In the genomic region with DNA sequence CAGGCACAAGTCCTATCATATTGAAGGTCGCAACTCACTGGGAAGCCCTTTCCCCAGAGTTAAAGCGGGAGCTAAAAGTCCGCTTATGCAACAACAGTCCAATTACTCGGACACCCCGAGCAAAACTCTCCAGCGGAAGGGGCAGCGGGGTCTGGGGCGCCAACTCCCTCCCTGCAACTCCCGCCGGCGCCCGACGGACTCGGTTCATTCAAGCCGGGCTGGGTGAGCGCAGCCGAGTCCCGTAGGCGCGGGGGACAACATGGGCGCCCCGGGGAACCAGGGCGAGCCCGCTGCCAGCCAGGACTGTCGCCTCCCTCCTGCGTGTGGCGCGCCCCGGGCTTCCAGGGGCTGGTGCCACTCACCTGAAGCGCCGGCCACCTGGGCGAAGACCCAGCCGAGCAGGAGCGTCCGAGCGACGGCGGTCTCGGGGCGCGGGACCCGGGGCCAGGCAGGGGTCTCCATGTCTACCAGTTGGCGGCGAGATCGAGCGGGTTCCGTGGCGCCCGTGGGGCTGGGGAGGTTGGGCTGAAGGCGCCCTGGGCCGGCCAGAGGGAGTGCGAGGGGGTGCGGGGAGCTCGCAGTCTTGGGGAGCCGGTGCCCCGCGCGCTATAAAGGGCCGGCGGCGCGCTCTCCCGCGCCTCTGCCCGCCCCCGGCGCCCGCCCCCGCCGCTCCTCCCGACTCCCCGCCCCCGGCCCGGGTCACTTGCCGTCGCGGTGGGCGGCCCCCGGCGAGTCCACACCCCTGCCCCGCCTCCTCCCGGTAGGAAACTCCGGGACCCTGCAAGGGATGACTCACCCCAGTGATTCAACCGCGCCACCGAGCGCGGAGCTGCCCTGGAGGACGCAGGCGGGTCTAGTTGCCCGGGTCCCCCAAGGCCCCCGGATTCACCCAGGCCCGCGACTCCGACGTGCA, we compare ENCODE assay signal across 8 cellular contexts. TPM values are rescaled to one million over a fixed set of nuclear protein-coding genes. Genes with fewer than 3 reads are reported as not detected.
DNase-seq lines count a peak whose midpoint lies in the region; ATAC-seq, FAIRE-seq and TF ChIP-seq lines count a peak whose summit lies in the region.

A gene (minus strand): TSS at position 585 of the 913 bp plus-strand sequence. CDS start 123 bp downstream, at position 462.

- peak within 1 kb of the TSS; percentile 91 for H3K4me2 ChIP-seq in HepG2 (ENCODE audit: low read depth, low read length)

- no peaks in the 10 kb centered on the region; a peak in 1 of 5 replicates for H3K36me3 ChIP-seq in HepG2 (replicated peaks in 1 of 2; ENCODE audit: control insufficient read depth in 1 of 2, insufficient read depth in 2 of 2, low read length in 2 of 2)

- H3K4me3 ChIP-seq in GM12865 (ENCODE audit: low read depth, low read length) (peak within 1 kb of the TSS; percentile 44), HepG2 (replicated peaks in 1 of 3; ENCODE audit: insufficient read depth in 1 of 3, low read depth in 2 of 3, low read length in 3 of 3) (peak within 1 kb of the TSS; percentile 54 to 90 (median 84))

- TF ChIP-seq CTCF in GM12865 (IDR thresholded peaks at IDR 0.05; ENCODE audit: insufficient read depth, low read depth, low read length, missing control alignments) (no peak), HepG2 (CRISPR knock-in tag; IDR thresholded peaks at IDR 0.05) (peak; percentile 37)

- peaks cover 61% of the 10 kb centered on the region for H3K4me1 Mint-ChIP-seq in dendritic cell treated with granulocyte-macrophage colony-stimulating factor and Interleukin-4, amounts not matched to agents 40 ng/mL and 50 ng/mL, for 4 days (ENCODE audit: low read depth)

- intact Hi-C loops in dendritic cell treated with granulocyte-macrophage colony-stimulating factor and Interleukin-4, amounts not matched to agents 40 ng/mL and 50 ng/mL, for 4 days (cut with micrococcal nuclease), result no loop called here
- intact Hi-C loops in HepG2 (cut with micrococcal nuclease; ENCODE audit: unreplicated experiment), result loop anchor here (5.0 kb wide), 1 partner anchor 56 kb away; no protein-coding TSS in a partner anchor

- no peaks in the 10 kb centered on the region for H3K27me3 ChIP-seq in HepG2 (ENCODE audit: control insufficient read depth in 1 of 2, insufficient read depth in 2 of 2, low read length in 2 of 2)

- TF ChIP-seq POLR2A in HepG2 (IDR thresholded peaks at IDR 0.05; ENCODE audit: insufficient read depth in 1 of 2, low read depth in 2 of 2, low read length in 2 of 2), result peak; percentile 51 to 88

- no peak within 1 kb of the TSS for H2AFZ ChIP-seq in HepG2 (ENCODE audit: low read length)

- ATAC-seq in HG02610 (IDR thresholded peaks at IDR 0.05; ENCODE audit: unreplicated experiment) (peak; percentile 91), HepG2 (peak; percentile 90)

- no peak for TF ChIP-seq EP300 in HepG2 (IDR thresholded peaks at IDR 0.05; ENCODE audit: low read depth in 2 of 2, low read length in 2 of 2)
- no peak for TF ChIP-seq EP300 in HepG2 (CRISPR knock-in tag; IDR thresholded peaks at IDR 0.05; ENCODE audit: borderline replicate concordance)

- H4K20me1 ChIP-seq in HepG2 (ENCODE audit: insufficient read depth, low read length), result no peaks in the 10 kb centered on the region

- 0% methylated on average over 9 of the region's 96 CpGs for WGBS in HepG2 (ENCODE audit: low lambda C conversion rate)

- DNase-seq in GM12865 (ENCODE audit: low read depth) (peak; percentile 47), NCI-H1694 (lab: John Stamatoyannopoulos, UW) (peak; percentile 57), HepG2 (ENCODE audit: low spot score) (peak; percentile 72), cortex of kidney (lab: John Stamatoyannopoulos, UW) (no peak)
- DNase-seq in activated CD4-positive, alpha-beta T cell treated with anti-CD3 and anti-CD28 coated beads for 48 hours, result peak; percentile 84
- peak; percentile 75 to 89 for DNase-seq in stimulated activated CD4-positive, alpha-beta T cell treated with anti-CD3 and anti-CD28 coated beads, Interleukin-2, amount 100 ng/mL, for 24 hours

- H3K27ac Mint-ChIP-seq in dendritic cell treated with granulocyte-macrophage colony-stimulating factor and Interleukin-4, amounts not matched to agents 40 ng/mL and 50 ng/mL, for 4 days, result peak within 1 kb of the TSS; percentile 92

- peak within 1 kb of the TSS; percentile 71 for H3K9ac ChIP-seq in HepG2 (ENCODE audit: insufficient read depth, low read depth, low read length)

- no peaks in the 10 kb centered on the region for H3K9me3 Mint-ChIP-seq in dendritic cell treated with granulocyte-macrophage colony-stimulating factor and Interleukin-4, amounts not matched to agents 40 ng/mL and 50 ng/mL, for 4 days

- BruUV-seq in HepG2 (replicated peaks; lab: Mats Ljungman, UMichigan), result no TSS peak

- CTCF ChIA-PET in HepG2 (lab: Yijun Ruan, JAX; ENCODE audit: low intra/inter-chr PET ratio, low total read pairs), result no interaction called here

- H3K4me3 Mint-ChIP-seq in dendritic cell treated with granulocyte-macrophage colony-stimulating factor and Interleukin-4, amounts not matched to agents 40 ng/mL and 50 ng/mL, for 4 days, result peak within 1 kb of the TSS; percentile 88

- POLR2A ChIA-PET in HepG2 (lab: Yijun Ruan, JAX), result interaction anchor here (1.3 to 1.8 kb wide), 2 partner anchors 38 to 157 kb away, joined by 5 read pairs; no protein-coding TSS in a partner anchor

- peaks cover 67% of the 10 kb centered on the region for H3K4me1 ChIP-seq in HepG2 (ENCODE audit: insufficient read depth, low read length)

- peak within 1 kb of the TSS; percentile 70 for H3K27ac ChIP-seq in HepG2 (ENCODE audit: extremely low read length, insufficient read depth, low read length)

- no peak for TF ChIP-seq RAD21 in HepG2 (CRISPR knock-in tag; IDR thresholded peaks at IDR 0.05)

- peaks cover 6% of the 10 kb centered on the region for H3K36me3 Mint-ChIP-seq in dendritic cell treated with granulocyte-macrophage colony-stimulating factor and Interleukin-4, amounts not matched to agents 40 ng/mL and 50 ng/mL, for 4 days (ENCODE audit: low read depth)

- no peaks in the 10 kb centered on the region for H3K9me3 ChIP-seq in HepG2 (ENCODE audit: low read length)

- H3K79me2 ChIP-seq in HepG2 (ENCODE audit: insufficient read depth, low read length), result peaks cover 4% of the 10 kb centered on the region

- in situ Hi-C loops in HepG2 (cut with HindIII; ENCODE audit: extremely low pct_ligation_motif_present, low pct_unique_long_range_greater_than_20kb), result loop anchor here (25.0 kb wide), 1 partner anchor 496 kb away; no protein-coding TSS in a partner anchor

- FAIRE-seq in HepG2 (lab: Jason Lieb, UNC), result no peak

- peaks cover 3% of the 10 kb centered on the region for H3K27me3 Mint-ChIP-seq in dendritic cell treated with granulocyte-macrophage colony-stimulating factor and Interleukin-4, amounts not matched to agents 40 ng/mL and 50 ng/mL, for 4 days

TF ChIP-seq in HepG2, 621 proteins besides CTCF, POLR2A, EP300 and RAD21 (continues in another document):
- TF ChIP-seq TBL1XR1 (IDR thresholded peaks at IDR 0.05; ENCODE audit: borderline replicate concordance, low read length, partially characterized antibody), result no peak
- TF ChIP-seq ZNF850 (CRISPR knock-in tag; conservative IDR thresholded peaks at IDR 0.05), result no peak
- TF ChIP-seq ZNF34 (CRISPR knock-in tag; IDR thresholded peaks at IDR 0.05; ENCODE audit: borderline replicate concordance), result no peak
- TF ChIP-seq NCOA1 (CRISPR knock-in tag; IDR thresholded peaks at IDR 0.05), result no peak
- TF ChIP-seq HNF4G (IDR thresholded peaks at IDR 0.05; ENCODE audit: borderline replicate concordance, low read depth, low read length), result no peak
- TF ChIP-seq HNF4G (CRISPR knock-in tag; IDR thresholded peaks at IDR 0.05; ENCODE audit: borderline replicate concordance, low read depth), result no peak
- no peak for TF ChIP-seq JDP2 (CRISPR knock-in tag; IDR thresholded peaks at IDR 0.05; ENCODE audit: borderline replicate concordance)
- peak; percentile 75; the same call in 1 of the 2 replicates for TF ChIP-seq ZFX (CRISPR knock-in tag; IDR thresholded peaks at IDR 0.05; ENCODE audit: low read depth)
- no peak for TF ChIP-seq SRY (CRISPR knock-in tag; IDR thresholded peaks at IDR 0.05)
- TF ChIP-seq ZNF781 (CRISPR knock-in tag; IDR thresholded peaks at IDR 0.05; ENCODE audit: borderline replicate concordance, not compliant biosample characterization), result no peak
- no peak for TF ChIP-seq ZNF839 (CRISPR knock-in tag; IDR thresholded peaks at IDR 0.05; ENCODE audit: borderline replicate concordance)
- TF ChIP-seq DNMT1 (CRISPR knock-in tag; IDR thresholded peaks at IDR 0.05), result no peak
- no peak for TF ChIP-seq ZNF7 (CRISPR knock-in tag; IDR thresholded peaks at IDR 0.05)
- TF ChIP-seq ZNF124 (CRISPR knock-in tag; IDR thresholded peaks at IDR 0.05), result no peak
- TF ChIP-seq ZNF446 (CRISPR knock-in tag; IDR thresholded peaks at IDR 0.05), result no peak; the same call in 1 of the 2 replicates
- 0 out of 2 replicates have a peak, but pooled peaks have one; percentile 3 for TF ChIP-seq MTF2 (CRISPR knock-in tag; IDR thresholded peaks at IDR 0.05; ENCODE audit: borderline replicate concordance)

RNA-seq across cellular contexts. Expression of the gene that starts here (rescaled TPM):
- total RNA-seq in HepG2 (2016; rRNA removed; fragmentation: Illumina TruSeq; extraction: Trizol), result 3.4 and 9.0 TPM in 2 replicates
- total RNA-seq in HepG2 (2016; cell fraction: cytosol; rRNA removed; fragmentation: Illumina TruSeq; extraction: Trizol; ENCODE audit: low read depth), result 1.4 and 1.6 TPM in 2 replicates
- total RNA-seq in HepG2 (2016; cell fraction: insoluble cytoplasmic fraction; rRNA removed; fragmentation: Illumina TruSeq; extraction: Trizol), result 2.9 and 7.7 TPM in 2 replicates
- 3.7 and 3.9 TPM in 2 replicates for total RNA-seq in HepG2 (2016; cell fraction: membrane; rRNA removed; fragmentation: Illumina TruSeq; extraction: Trizol)
- 10.1 and 10.5 TPM in 2 replicates for total RNA-seq in HepG2 (2016; cell fraction: nucleus; rRNA removed; fragmentation: Illumina TruSeq; extraction: Trizol)
- 5.8 and 6.6 TPM in 2 replicates for polyA plus RNA-seq in HepG2 (2011; rRNA removed)
- polyA plus RNA-seq in HepG2 (2011; cell fraction: cytosol; rRNA removed), result 3.0 and 4.3 TPM in 2 replicates
- polyA plus RNA-seq in HepG2 (2011; cell fraction: nucleus; rRNA removed), result 7.5 and 9.6 TPM in 2 replicates
- polyA plus RNA-seq in HepG2 (2012), result 4.0 and 4.2 TPM in 2 replicates
- 0.70 and 0.80 TPM in 2 replicates for polyA plus RNA-seq in HepG2 (2016; cell fraction: cytosol; fragmentation: Illumina TruSeq; extraction: Trizol; ENCODE audit: low read depth)
- polyA plus RNA-seq in HepG2 (2016; cell fraction: insoluble cytoplasmic fraction; fragmentation: Illumina TruSeq; extraction: Trizol; ENCODE audit: low read depth), result 2.8 and 3.5 TPM in 2 replicates
- 1.1 and 1.3 TPM in 2 replicates for polyA plus RNA-seq in HepG2 (2016; cell fraction: membrane; fragmentation: Illumina TruSeq; extraction: Trizol; ENCODE audit: low read depth)
- 23.2 and 27.8 TPM in 2 replicates for polyA plus RNA-seq in HepG2 (2016; cell fraction: nucleus; fragmentation: Illumina TruSeq; extraction: Trizol; ENCODE audit: insufficient read depth, low read depth)
- 5.0 and 22.4 TPM in 2 replicates for polyA minus RNA-seq in HepG2 (2011; rRNA and poly(A)+ RNA removed; ENCODE audit: low replicate concordance)
- polyA minus RNA-seq in HepG2 (2011; cell fraction: cytosol; rRNA and poly(A)+ RNA removed), result 2.5 and 3.2 TPM in 2 replicates
- 4.8 and 6.8 TPM in 2 replicates for polyA minus RNA-seq in HepG2 (2011; cell fraction: nucleus; rRNA and poly(A)+ RNA removed)
